Comparison of ENCODE assay signal across 31 cellular contexts in genomic region chr16:3997231-3997841, GRCh38.
"Had no signal": no experiment of that assay in that cellular context is flagged by ENCODE, and none has a peak within 500 bp of the region (broad histone marks: within the 10 kb centered on the region; RNA-seq: fewer than 3 reads in every experiment).

No MANE protein-coding gene starts in this region.

- ATAC-seq: activated naive CD8-positive, alpha-beta T cell treated with anti-CD3 and anti-CD28 coated beads, Interleukin-2, amount 50 U/mL, for 24 hours; activated T-cell treated with anti-CD3 and anti-CD28 coated beads, Interleukin-2, amount 50 U/mL, for 4 hours; activated T-helper 17 cell treated with anti-CD3 and anti-CD28 coated beads, Interleukin-2, amount 50 U/mL, for 72 hours; foreskin keratinocyte; left lung; natural killer cell; stimulated activated memory B cell treated with anti-CD40 and anti-IgM and Interleukin-4, amounts not matched to agents 10 μg/mL and 1 μg/mL and 100 μg/mL, for 72 hours; stimulated activated naive CD8-positive, alpha-beta T cell treated with anti-CD3 and anti-CD28 coated beads, Interleukin-15, amount 100 ng/mL, for 72 hours had no signal

- H3K36me3 ChIP-seq: left lung, ovary, prostate gland, sigmoid colon, thyroid gland had no signal

- DNase-seq: activated CD4-positive, alpha-beta memory T cell treated with anti-CD3 and anti-CD28 coated beads, Interleukin-2, amount 10 ng/mL, durations not matched to agents 7 days and 5 days; activated CD4-positive, alpha-beta T cell treated with anti-CD3 and anti-CD28 coated beads for 1 hour; activated CD4-positive, alpha-beta T cell treated with anti-CD3 and anti-CD28 coated beads, Interleukin-2, amount 10 ng/mL, durations not matched to agents 7 days and 5 days; activated gamma-delta T cell treated with Interleukin-2 at 50 U/mL for 16 hours; activated naive CD8-positive, alpha-beta T cell treated with anti-CD3 and anti-CD28 coated beads, Interleukin-2, amount 50 U/mL, for 24 hours; activated T-cell treated with anti-CD3 and anti-CD28 coated beads, Interleukin-2, amount 50 U/mL, for 4 hours; caudate nucleus; endodermal cell; foreskin keratinocyte; heart left ventricle; hypothalamus; immature natural killer cell; kidney glomerular epithelial cell; left lung; mesendoderm; natural killer cell; ovary; retina; sigmoid colon; small intestine; stimulated activated CD4-positive, alpha-beta T cell treated with anti-CD3 and anti-CD28 coated beads, Interleukin-4, amount 100 ng/mL, for 24 hours; stimulated activated naive CD8-positive, alpha-beta T cell treated with anti-CD3 and anti-CD28 coated beads, Interleukin-15, amount 100 ng/mL, for 72 hours; SW 1271; T-helper 9 cell; thyroid gland; upper lobe of left lung had no signal

- H3K4me1 ChIP-seq: foreskin keratinocyte, prostate gland had no signal

- H3K4me3 ChIP-seq: esophagus muscularis mucosa, heart left ventricle, left lung, lung, ovary, prostate gland, sigmoid colon, thyroid gland, upper lobe of left lung had no signal

- H3K9me3 ChIP-seq: esophagus muscularis mucosa, heart left ventricle, left lung, ovary, prostate gland, sigmoid colon, thyroid gland, upper lobe of left lung had no signal

- H3K27me3 ChIP-seq: esophagus muscularis mucosa, foreskin keratinocyte, heart left ventricle, left lung, ovary, sigmoid colon, thyroid gland, upper lobe of left lung had no signal
